In genomic region chr16:84598391-84598750, GRCh38 we compare ENCODE assay signal across 12 cellular contexts. TPM values are rescaled to one million over a fixed set of nuclear protein-coding genes. Genes with fewer than 3 reads are reported as not detected.
DNase-seq lines count a peak whose midpoint lies in the region; ATAC-seq and TF ChIP-seq lines count a peak whose summit lies in the region.
"Had no signal": no experiment of that assay in that cellular context is flagged by ENCODE, and none has a peak within 500 bp of the region (broad histone marks: within the 10 kb centered on the region; RNA-seq: fewer than 3 reads in every experiment).

No MANE protein-coding gene starts in this region.

- peak overlapping the region; percentile 27; the same call in 1 of the 2 replicates for H4K91ac ChIP-seq in IMR-90 (ENCODE audit: insufficient read depth, low read depth, low read length)

- no peaks in the 10 kb centered on the region for H3K9me3 ChIP-seq in IMR-90 (ENCODE audit: control insufficient read depth, insufficient read depth, low read length)
- no peaks in the 10 kb centered on the region for H3K9me3 ChIP-seq in adrenal gland (replicated peaks in 1 of 3)
- H3K9me3 ChIP-seq: pancreas, testis had no signal

- H2AFZ ChIP-seq in IMR-90 (replicated peaks; ENCODE audit: low read length, poor library complexity) = no peak overlapping the region

- H3K36me3 ChIP-seq in IMR-90 (ENCODE audit: control insufficient read depth, insufficient read depth, low read length) = peaks cover 16% of the 10 kb centered on the region
- no peaks in the 10 kb centered on the region for H3K36me3 ChIP-seq in adrenal gland (replicated peaks in 1 of 2)
- H3K36me3 ChIP-seq: pancreas had no signal

- no peak for ATAC-seq in IMR-90 (ENCODE audit: low read depth)
- ATAC-seq in activated CD8-positive, alpha-beta T cell treated with anti-CD3 and anti-CD28 coated beads for 36 hours = no peak
- ATAC-seq in stimulated activated memory B cell treated with anti-CD40 and anti-IgM and Interleukin-4, amounts not matched to agents 10 μg/mL and 1 μg/mL and 100 μg/mL, for 72 hours = no peak
- ATAC-seq: esophagus mucosa, pancreas had no signal

- peak overlapping the region; percentile 5; the same call in 1 of the 2 replicates for H3K4me2 ChIP-seq in IMR-90 (ENCODE audit: low read depth, low read length)

- TF ChIP-seq RAD21 in IMR-90 (IDR thresholded peaks at IDR 0.05; ENCODE audit: low read length) = no peak

- H3K79me1 ChIP-seq in IMR-90 (ENCODE audit: low read depth in 1 of 2, low read length in 2 of 2) = peaks cover 21 to 81% of the 10 kb centered on the region in 2 experiments

- intact Hi-C loops in IMR-90 (cut with micrococcal nuclease) (loop anchor here (5.0 kb wide), 1 partner anchor 66 kb away; no protein-coding TSS in a partner anchor), adrenal gland (cut with DNase I) (no loop called here), head of caudate nucleus (cut with DNase I) (no loop called here)
- intact Hi-C loops in activated CD8-positive, alpha-beta T cell treated with anti-CD3 and anti-CD28 coated beads for 36 hours (cut with micrococcal nuclease) = no loop called here

- no peaks in the 10 kb centered on the region for H3K27me3 Mint-ChIP-seq in activated CD8-positive, alpha-beta T cell treated with anti-CD3 and anti-CD28 coated beads for 36 hours
- H3K27me3 Mint-ChIP-seq in stimulated activated memory B cell treated with anti-CD40 and anti-IgM and Interleukin-4, amounts not matched to agents 10 μg/mL and 1 μg/mL and 100 μg/mL, for 72 hours = no peaks in the 10 kb centered on the region

- H3K27ac Mint-ChIP-seq in activated CD8-positive, alpha-beta T cell treated with anti-CD3 and anti-CD28 coated beads for 36 hours = peak overlapping the region; percentile 100
- peak overlapping the region; percentile 100 for H3K27ac Mint-ChIP-seq in stimulated activated memory B cell treated with anti-CD40 and anti-IgM and Interleukin-4, amounts not matched to agents 10 μg/mL and 1 μg/mL and 100 μg/mL, for 72 hours

- H3K56ac ChIP-seq in IMR-90 (ENCODE audit: extremely low read depth, insufficient read depth, low read length) = no peak overlapping the region

- peak overlapping the region; percentile 83 for H3K4me3 Mint-ChIP-seq in activated CD8-positive, alpha-beta T cell treated with anti-CD3 and anti-CD28 coated beads for 36 hours
- H3K4me3 Mint-ChIP-seq in stimulated activated memory B cell treated with anti-CD40 and anti-IgM and Interleukin-4, amounts not matched to agents 10 μg/mL and 1 μg/mL and 100 μg/mL, for 72 hours = peak overlapping the region; percentile 72

- H2AK5ac ChIP-seq in IMR-90 (ENCODE audit: low read depth, low read length) = no peak overlapping the region; the same call in 1 of the 2 replicates

- in situ Hi-C loops in IMR-90 (cut with MboI; ENCODE audit: low sequenced_read_pairs) = no loop called here

- H3K36me3 Mint-ChIP-seq in activated CD8-positive, alpha-beta T cell treated with anti-CD3 and anti-CD28 coated beads for 36 hours (ENCODE audit: low read depth) = peaks cover 70% of the 10 kb centered on the region
- peaks cover 43% of the 10 kb centered on the region for H3K36me3 Mint-ChIP-seq in stimulated activated memory B cell treated with anti-CD40 and anti-IgM and Interleukin-4, amounts not matched to agents 10 μg/mL and 1 μg/mL and 100 μg/mL, for 72 hours

- no peaks in the 10 kb centered on the region for H3K9me3 Mint-ChIP-seq in activated CD8-positive, alpha-beta T cell treated with anti-CD3 and anti-CD28 coated beads for 36 hours
- H3K9me3 Mint-ChIP-seq in stimulated activated memory B cell treated with anti-CD40 and anti-IgM and Interleukin-4, amounts not matched to agents 10 μg/mL and 1 μg/mL and 100 μg/mL, for 72 hours = no peaks in the 10 kb centered on the region

- peak overlapping the region; percentile 18; the same call in 1 of the 2 replicates for H3K27ac ChIP-seq in IMR-90 (ENCODE audit: insufficient read depth, low read length)
- peak overlapping the region in 2 of 5 donors; percentile 40 to 89 for H3K27ac ChIP-seq in adrenal gland
- H3K27ac ChIP-seq: testis had no signal

- TF ChIP-seq POLR2A in IMR-90 (IDR thresholded peaks at IDR 0.05; ENCODE audit: low read depth, low read length) (no peak), adrenal gland (IDR thresholded peaks at IDR 0.05) (no peak)

- H3K4me3 ChIP-seq in IMR-90 (ENCODE audit: insufficient read depth, low read depth, low read length) = no peak overlapping the region
- no peak overlapping the region for H3K4me3 ChIP-seq in adrenal gland
- H3K4me3 ChIP-seq: pancreas, testis had no signal

- peak overlapping the region in 1 of 2 experiments; percentile 4; a peak in 1 of 4 replicates for H4K8ac ChIP-seq in IMR-90 (ENCODE audit: low read depth in 2 of 2, low read length in 2 of 2)

- peak overlapping the region; percentile 4; the same call in 1 of the 2 replicates for H2BK120ac ChIP-seq in IMR-90 (ENCODE audit: low read depth, low read length)

- peak overlapping the region; percentile 6; the same call in 1 of the 2 replicates for H4K5ac ChIP-seq in IMR-90 (ENCODE audit: low read depth, low read length)

- no peak overlapping the region for H3K9ac ChIP-seq in IMR-90 (ENCODE audit: low read depth, low read length)

- H3K9me1 ChIP-seq in IMR-90 (ENCODE audit: insufficient read depth, low read length) = peaks cover 49% of the 10 kb centered on the region

- POLR2A ChIA-PET in IMR-90 (lab: Charles Lee; ENCODE audit: unreplicated experiment) = interaction anchor here (1.4 kb wide), 1 partner anchor 20 kb away, joined by 3 read pairs; the partner anchor contains the start of gene COTL1
- POLR2A ChIA-PET in activated CD8-positive, alpha-beta T cell treated with anti-CD3 and anti-CD28 coated beads for 36 hours (lab: Charles Lee) = interaction anchor here (1.1 to 7.9 kb wide), 6 partner anchors 8 to 87 kb away, joined by 3 to 94 read pairs (median 4); partner anchors contain the start of gene COTL1

- H3K4ac ChIP-seq in IMR-90 (ENCODE audit: low read depth, low read length) = peak overlapping the region; percentile 71

- H3K27me3 ChIP-seq in IMR-90 (ENCODE audit: control insufficient read depth, insufficient read depth, low read length) (no peaks in the 10 kb centered on the region), adrenal gland (no peaks in the 10 kb centered on the region)
- H3K27me3 ChIP-seq: pancreas, testis had no signal

- H3K18ac ChIP-seq in IMR-90 (ENCODE audit: low read depth, low read length) = no peak overlapping the region; the same call in 1 of the 2 replicates

- TF ChIP-seq CTCF in IMR-90 (conservative IDR thresholded peaks at IDR 0.05; ENCODE audit: low read depth, low read length) = no peak
- no peak for TF ChIP-seq CTCF in activated CD8-positive, alpha-beta T cell treated with anti-CD3 and anti-CD28 coated beads for 36 hours (IDR thresholded peaks at IDR 0.05)
- TF ChIP-seq CTCF in adrenal gland (IDR thresholded peaks at IDR 0.05) = no peak

- DNase-seq in IMR-90 (no peak), iPS-NIHi11 (ENCODE audit: low spot score) (peak; percentile 32), adrenal gland (no peak), head of caudate nucleus (no peak), HT-29 (ENCODE audit: low spot score) (no peak)
- peak; percentile 55 for DNase-seq in activated CD8-positive, alpha-beta T cell treated with anti-CD3 and anti-CD28 coated beads for 36 hours
- DNase-seq: pancreas; RPMI8226; stimulated activated CD4-positive, alpha-beta T cell treated with anti-CD3 and anti-CD28 coated beads, Interleukin-2, amount 100 ng/mL, for 48 hours; testis had no signal

- no TSS peak for BruUV-seq in IMR-90 (replicated peaks; lab: Mats Ljungman, UMichigan)

- WGBS in IMR-90 (ENCODE audit: extremely low coverage in 2 of 2, insufficient read length in 1 of 2), 2 experiments = 81% methylated on average over 3 of the region's 6 CpGs; no CpG with 5 or more reads in 1 of the 2 experiments
- whole genome bisulfite sequencing in adrenal gland, 4 donors = 57 to 81% (median 68%) methylated on average over 5 to 6 of the region's 6 CpGs

- H4K20me1 ChIP-seq in IMR-90 (ENCODE audit: insufficient read depth, low read length) = peaks cover 93% of the 10 kb centered on the region

- peak overlapping the region; percentile 38 for H3K14ac ChIP-seq in IMR-90 (replicated peaks; ENCODE audit: low read depth, low read length)

- H2BK20ac ChIP-seq in IMR-90 (ENCODE audit: low read depth, low read length) = no peak overlapping the region

- dilution Hi-C loops in IMR-90 (cut with HindIII; ENCODE audit: low sequenced_read_pairs, unreplicated experiment) = no loop called here

- CTCF ChIA-PET in IMR-90 (lab: Yijun Ruan, JAX) = no interaction called here
- CTCF ChIA-PET in activated CD8-positive, alpha-beta T cell treated with anti-CD3 and anti-CD28 coated beads for 36 hours (lab: Charles Lee) = interaction anchor here (0.7 to 1.7 kb wide), 8 partner anchors 8 to 129 kb away, joined by 3 to 7 read pairs (median 4); no protein-coding TSS in a partner anchor

- H2AK9ac ChIP-seq in IMR-90 (replicated peaks; ENCODE audit: low read depth, low read length, poor library complexity) = no peak overlapping the region

- no peak overlapping the region for H2BK15ac ChIP-seq in IMR-90 (ENCODE audit: low read depth, low read length)

- peaks cover 94% of the 10 kb centered on the region for H3K4me1 Mint-ChIP-seq in activated CD8-positive, alpha-beta T cell treated with anti-CD3 and anti-CD28 coated beads for 36 hours (ENCODE audit: low read depth)
- H3K4me1 Mint-ChIP-seq in stimulated activated memory B cell treated with anti-CD40 and anti-IgM and Interleukin-4, amounts not matched to agents 10 μg/mL and 1 μg/mL and 100 μg/mL, for 72 hours = peaks cover 92% of the 10 kb centered on the region

- H3K4me1 ChIP-seq in IMR-90 (ENCODE audit: control insufficient read depth, insufficient read depth, low read length) (peaks cover 52% of the 10 kb centered on the region), adrenal gland (replicated peaks in 1 of 2) (peaks cover 11 to 77% of the 10 kb centered on the region in 2 donors)

- H2BK5ac ChIP-seq in IMR-90 (ENCODE audit: low read depth, low read length, poor library complexity, severe bottlenecking) = no peak overlapping the region

- H3K23ac ChIP-seq in IMR-90 (ENCODE audit: low read depth, low read length) = peak overlapping the region; percentile 79; the same call in 1 of the 2 replicates

RNA-seq across cellular contexts. Expression of gene COTL1, which starts 19.5 kb away (rescaled TPM):
- total RNA-seq in IMR-90 (2012; rRNA removed) = 144 and 166 TPM in 2 replicates
- 258 and 270 TPM in 2 replicates for polyA plus RNA-seq in IMR-90 (2012; rRNA removed)
- 343 and 372 TPM in 2 replicates for polyA plus RNA-seq in IMR-90 (2012; cell fraction: cytosol; rRNA removed)
- polyA plus RNA-seq in IMR-90 (2012; cell fraction: nucleus; rRNA removed; ENCODE audit: low replicate concordance) = 158 and 196 TPM in 2 replicates
- 100 to 1,000 TPM; 664 to 677 TPM for total RNA-seq in activated CD8-positive, alpha-beta T cell treated with anti-CD3 and anti-CD28 coated beads for 36 hours
- total RNA-seq in adrenal gland = 10 to 100 TPM; 30.0 to 93.8 (median 61.8) TPM
- polyA plus RNA-seq in adrenal gland = 10 to 100 TPM; 45.4 to 54.5 (median 53.0) TPM
- total RNA-seq in HT-29 (2014; rRNA removed; shearing (Covaris generic)) = 105 and 121 TPM in 2 replicates

RNA-seq across cellular contexts. Expression of gene KLHL36, which starts 49.9 kb away (rescaled TPM):
- total RNA-seq in IMR-90 (2012; rRNA removed) (45.9 and 50.3 TPM in 2 replicates), adrenal gland (10 to 100 TPM; 35.5 to 81.6 (median 60.4) TPM)
- polyA plus RNA-seq in IMR-90 (2012; rRNA removed) (46.3 and 48.9 TPM in 2 replicates), adrenal gland (10 to 100 TPM; 10.7 to 25.2 (median 22.8) TPM)
- 23.9 and 49.3 TPM in 2 replicates for polyA plus RNA-seq in IMR-90 (2012; cell fraction: cytosol; rRNA removed)
- 99.5 and 176 TPM in 2 replicates for polyA plus RNA-seq in IMR-90 (2012; cell fraction: nucleus; rRNA removed; ENCODE audit: low replicate concordance)
- 10 to 100 TPM; 41.0 to 44.0 TPM for total RNA-seq in activated CD8-positive, alpha-beta T cell treated with anti-CD3 and anti-CD28 coated beads for 36 hours
- 64.9 and 70.1 TPM in 2 replicates for total RNA-seq in HT-29 (2014; rRNA removed; shearing (Covaris generic))

Comparison
In these comparisons a context has a peak if more than half of its experiments do, and no peak if none do; other contexts are left out.
1. DNase-seq: peak in activated CD8-positive, alpha-beta T cell treated with anti-CD3 and anti-CD28 coated beads for 36 hours (single experiment) and iPS-NIHi11 (single experiment); none in IMR-90 (single experiment), adrenal gland (0 of 7), head of caudate nucleus (0 of 42) and HT-29 (single experiment).